Comparison of ENCODE assay signal across 1 cellular context in genomic region chr17:63932008-63932561, GRCh38.
TF ChIP-seq lines count a peak whose summit lies in the region.

Gene CD79B, minus strand, starts transcription at chr17:63932331. Its CDS starts 70 bp downstream, at chr17:63932261.

TF ChIP-seq in GM12878, 131 proteins besides CTCF, POLR2A, EP300 and RAD21 (continued from another document and continues in another):
- TF ChIP-seq SREBF2 (IDR thresholded peaks at IDR 0.05; ENCODE audit: low read length) (no peak), ZBTB33 (IDR thresholded peaks at IDR 0.05) (no peak), CREB1 (IDR thresholded peaks at IDR 0.05; ENCODE audit: low read depth) (0 out of 2 replicates have a peak, but pooled peaks have one; percentile 35), RELB (IDR thresholded peaks at IDR 0.05; ENCODE audit: low read depth) (no peak; the same call in none of the 2 replicates), ETV6 (conservative IDR thresholded peaks at IDR 0.05 in 1 of 2, IDR thresholded peaks at IDR 0.05 in 1 of 2; ENCODE audit: borderline replicate concordance in 1 of 2, low read depth in 1 of 2) (no peak), STAT3 (IDR thresholded peaks at IDR 0.05; ENCODE audit: low read depth, low read length) (no peak), E2F4 (IDR thresholded peaks at IDR 0.05; ENCODE audit: low read depth, low read length) (no peak), BMI1 (IDR thresholded peaks at IDR 0.05; ENCODE audit: borderline replicate concordance) (no peak), GABPA (IDR thresholded peaks at IDR 0.05; ENCODE audit: low read depth) (no peak), POLR2AphosphoS2 (IDR thresholded peaks at IDR 0.05; ENCODE audit: low read depth, low read length) (peak; percentile 83), KDM1A (IDR thresholded peaks at IDR 0.05; ENCODE audit: borderline replicate concordance) (no peak), HDGF (IDR thresholded peaks at IDR 0.05) (peak; percentile 93; the same call in 1 of the 2 replicates), NR2C2 (IDR thresholded peaks at IDR 0.05; ENCODE audit: borderline replicate concordance, control insufficient read depth, insufficient read length, low read depth) (no peak), ZNF24 (IDR thresholded peaks at IDR 0.05) (no peak), POU2F2 (IDR thresholded peaks at IDR 0.05; ENCODE audit: borderline replicate concordance, low read depth, low read length) (peak; percentile 100), TARDBP (IDR thresholded peaks at IDR 0.05; ENCODE audit: borderline replicate concordance) (no peak), IKZF1 (conservative IDR thresholded peaks at IDR 0.05) (peak; percentile 77), POLR2AphosphoS5 (IDR thresholded peaks at IDR 0.05; ENCODE audit: low read length) (peak; percentile 86), YY1 (IDR thresholded peaks at IDR 0.05; ENCODE audit: low read depth, low read length) (no peak), RELA (IDR thresholded peaks at IDR 0.05; ENCODE audit: borderline replicate concordance, partially characterized antibody) (peak; percentile 27), ZBTB4 (CRISPR knock-in tag; IDR thresholded peaks at IDR 0.05) (no peak), RUNX3 (IDR thresholded peaks at IDR 0.05; ENCODE audit: low read length) (no peak; the same call in 1 of the 2 replicates), NR2C1 (IDR thresholded peaks at IDR 0.05) (no peak), GATAD2B (conservative IDR thresholded peaks at IDR 0.05; ENCODE audit: low read depth) (peak; percentile 98), MLLT1 (IDR thresholded peaks at IDR 0.05) (no peak), SIN3A (IDR thresholded peaks at IDR 0.05; ENCODE audit: low read depth, low read length) (peak; percentile 76), CEBPZ (IDR thresholded peaks at IDR 0.05; ENCODE audit: low read depth, low read length) (no peak), ASH2L (IDR thresholded peaks at IDR 0.05; ENCODE audit: borderline replicate concordance, low read depth) (no peak)
- TF ChIP-seq, protein P1, sequence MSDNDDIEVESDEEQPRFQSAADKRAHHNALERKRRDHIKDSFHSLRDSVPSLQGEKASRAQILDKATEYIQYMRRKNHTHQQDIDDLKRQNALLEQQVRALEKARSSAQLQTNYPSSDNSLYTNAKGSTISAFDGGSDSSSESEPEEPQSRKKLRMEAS (IDR thresholded peaks at IDR 0.05; ENCODE audit: low read depth, low read length): no peak; the same call in 1 of the 2 replicates
- TF ChIP-seq, protein P2, sequence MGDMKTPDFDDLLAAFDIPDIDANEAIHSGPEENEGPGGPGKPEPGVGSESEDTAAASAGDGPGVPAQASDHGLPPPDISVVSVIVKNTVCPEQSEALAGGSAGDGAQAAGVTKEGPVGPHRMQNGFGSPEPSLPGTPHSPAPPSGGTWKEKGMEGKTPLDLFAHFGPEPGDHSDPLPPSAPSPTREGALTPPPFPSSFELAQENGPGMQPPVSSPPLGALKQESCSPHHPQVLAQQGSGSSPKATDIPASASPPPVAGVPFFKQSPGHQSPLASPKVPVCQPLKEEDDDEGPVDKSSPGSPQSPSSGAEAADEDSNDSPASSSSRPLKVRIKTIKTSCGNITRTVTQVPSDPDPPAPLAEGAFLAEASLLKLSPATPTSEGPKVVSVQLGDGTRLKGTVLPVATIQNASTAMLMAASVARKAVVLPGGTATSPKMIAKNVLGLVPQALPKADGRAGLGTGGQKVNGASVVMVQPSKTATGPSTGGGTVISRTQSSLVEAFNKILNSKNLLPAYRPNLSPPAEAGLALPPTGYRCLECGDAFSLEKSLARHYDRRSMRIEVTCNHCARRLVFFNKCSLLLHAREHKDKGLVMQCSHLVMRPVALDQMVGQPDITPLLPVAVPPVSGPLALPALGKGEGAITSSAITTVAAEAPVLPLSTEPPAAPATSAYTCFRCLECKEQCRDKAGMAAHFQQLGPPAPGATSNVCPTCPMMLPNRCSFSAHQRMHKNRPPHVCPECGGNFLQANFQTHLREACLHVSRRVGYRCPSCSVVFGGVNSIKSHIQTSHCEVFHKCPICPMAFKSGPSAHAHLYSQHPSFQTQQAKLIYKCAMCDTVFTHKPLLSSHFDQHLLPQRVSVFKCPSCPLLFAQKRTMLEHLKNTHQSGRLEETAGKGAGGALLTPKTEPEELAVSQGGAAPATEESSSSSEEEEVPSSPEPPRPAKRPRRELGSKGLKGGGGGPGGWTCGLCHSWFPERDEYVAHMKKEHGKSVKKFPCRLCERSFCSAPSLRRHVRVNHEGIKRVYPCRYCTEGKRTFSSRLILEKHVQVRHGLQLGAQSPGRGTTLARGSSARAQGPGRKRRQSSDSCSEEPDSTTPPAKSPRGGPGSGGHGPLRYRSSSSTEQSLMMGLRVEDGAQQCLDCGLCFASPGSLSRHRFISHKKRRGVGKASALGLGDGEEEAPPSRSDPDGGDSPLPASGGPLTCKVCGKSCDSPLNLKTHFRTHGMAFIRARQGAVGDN (IDR thresholded peaks at IDR 0.05): peak; percentile 46; the same call in 1 of the 2 replicates
- TF ChIP-seq, protein P3, sequence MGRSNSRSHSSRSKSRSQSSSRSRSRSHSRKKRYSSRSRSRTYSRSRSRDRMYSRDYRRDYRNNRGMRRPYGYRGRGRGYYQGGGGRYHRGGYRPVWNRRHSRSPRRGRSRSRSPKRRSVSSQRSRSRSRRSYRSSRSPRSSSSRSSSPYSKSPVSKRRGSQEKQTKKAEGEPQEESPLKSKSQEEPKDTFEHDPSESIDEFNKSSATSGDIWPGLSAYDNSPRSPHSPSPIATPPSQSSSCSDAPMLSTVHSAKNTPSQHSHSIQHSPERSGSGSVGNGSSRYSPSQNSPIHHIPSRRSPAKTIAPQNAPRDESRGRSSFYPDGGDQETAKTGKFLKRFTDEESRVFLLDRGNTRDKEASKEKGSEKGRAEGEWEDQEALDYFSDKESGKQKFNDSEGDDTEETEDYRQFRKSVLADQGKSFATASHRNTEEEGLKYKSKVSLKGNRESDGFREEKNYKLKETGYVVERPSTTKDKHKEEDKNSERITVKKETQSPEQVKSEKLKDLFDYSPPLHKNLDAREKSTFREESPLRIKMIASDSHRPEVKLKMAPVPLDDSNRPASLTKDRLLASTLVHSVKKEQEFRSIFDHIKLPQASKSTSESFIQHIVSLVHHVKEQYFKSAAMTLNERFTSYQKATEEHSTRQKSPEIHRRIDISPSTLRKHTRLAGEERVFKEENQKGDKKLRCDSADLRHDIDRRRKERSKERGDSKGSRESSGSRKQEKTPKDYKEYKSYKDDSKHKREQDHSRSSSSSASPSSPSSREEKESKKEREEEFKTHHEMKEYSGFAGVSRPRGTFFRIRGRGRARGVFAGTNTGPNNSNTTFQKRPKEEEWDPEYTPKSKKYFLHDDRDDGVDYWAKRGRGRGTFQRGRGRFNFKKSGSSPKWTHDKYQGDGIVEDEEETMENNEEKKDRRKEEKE (IDR thresholded peaks at IDR 0.05): no peak
